ENCODE assay signal across 9 cellular contexts in the genomic region with DNA sequence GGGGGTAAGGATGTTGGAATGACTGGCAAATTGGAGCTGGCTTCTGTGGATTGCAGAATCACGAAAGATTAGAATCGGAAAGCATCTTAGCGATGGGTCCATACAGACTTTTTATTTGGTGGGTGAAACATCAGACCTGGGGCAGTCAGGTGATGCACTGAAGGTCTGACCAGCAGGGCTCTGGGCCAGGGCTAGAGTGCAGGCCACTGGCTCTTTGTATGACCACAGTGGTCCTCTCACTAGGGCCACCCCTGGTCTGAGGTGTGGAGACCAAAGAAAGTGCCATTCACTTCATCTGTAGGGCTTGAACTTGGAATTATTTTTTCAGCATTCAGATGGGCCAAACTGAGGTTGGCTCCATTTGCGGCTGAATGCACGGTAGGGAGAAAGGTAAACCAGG.
"Had no signal": no experiment of that assay in that cellular context is flagged by ENCODE, and none has a peak within 500 bp of the region (broad histone marks: within the 10 kb centered on the region; RNA-seq: fewer than 3 reads in every experiment).

No MANE protein-coding gene starts in this region.

- H3K4me1 Mint-ChIP-seq: IgD-negative memory B cell had no signal

- H3K4me3 Mint-ChIP-seq: IgD-negative memory B cell had no signal

- ATAC-seq: HepG2, K562 had no signal

- H3K4me3 ChIP-seq: K562 had no signal

- H3K9ac ChIP-seq: KMS-11 had no signal

- H3K36me3 Mint-ChIP-seq: IgD-negative memory B cell had no signal

- H3K4me2 ChIP-seq: KMS-11 had no signal

- FAIRE-seq: HepG2, HTR-8/SVneo, K562 had no signal

- DNase-seq: IMR-90, KBM-7, KG1 had no signal

- H3K27ac ChIP-seq: HL-60, KMS-11 had no signal
